In the genomic region with DNA sequence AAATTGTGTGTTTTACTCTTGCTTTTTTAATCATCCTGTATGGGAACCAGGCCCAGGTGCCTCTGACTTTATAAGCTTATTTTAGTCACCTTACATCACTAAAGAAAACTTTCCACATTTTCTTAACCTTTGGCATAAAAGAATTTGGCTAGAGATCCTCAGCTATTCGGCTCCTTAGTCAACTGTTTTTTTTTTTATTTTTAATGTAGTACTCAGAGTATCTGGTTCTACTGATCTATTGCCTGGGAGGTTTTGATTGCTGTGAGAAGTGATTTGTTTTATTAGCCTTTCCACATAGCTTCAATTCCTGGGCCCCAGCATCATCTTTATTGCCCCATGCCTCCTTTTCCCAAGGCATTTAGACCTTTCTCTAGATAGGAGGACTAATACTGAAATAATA, we compare ENCODE assay signal across 19 cellular contexts.
DNase-seq lines count a peak whose midpoint lies in the region; ATAC-seq and TF ChIP-seq lines count a peak whose summit lies in the region.
"Had no signal": no experiment of that assay in that cellular context is flagged by ENCODE, and none has a peak within 500 bp of the region (broad histone marks: within the 10 kb centered on the region; RNA-seq: fewer than 3 reads in every experiment).

No MANE protein-coding gene starts in this region.

- DNase-seq in AG09319 (ENCODE audit: extremely low read depth, low read depth) (peak; percentile 59), PC-9 (peak in 1 of 2 experiments; percentile 76), fibroblast of gingiva (ENCODE audit: low read depth) (peak; percentile 77), osteocyte (ENCODE audit: extremely low spot score, unreplicated experiment) (no peak), T-helper 17 cell (no peak), erythroblast (lab: John Stamatoyannopoulos, UW) (no peak), NCI-H2171 treated with DMSO at 0.1 percent for 48 hours (lab: John Stamatoyannopoulos, UW) (no peak)
- DNase-seq: activated CD4-positive, alpha-beta T cell treated with anti-CD3 and anti-CD28 coated beads for 36 hours; activated naive CD4-positive, alpha-beta T cell; DMS 273 treated with DMSO at 0.1 percent for 48 hours; effector CD8-positive, alpha-beta T cell; lower lobe of right lung; natural killer cell; NCI-H187; SJCRH30; T1000 had no signal

- TF ChIP-seq POLR2A in erythroblast (IDR thresholded peaks at IDR 0.05; ENCODE audit: low read length): no peak

- CTCF ChIA-PET in PC-9 (lab: Charles Lee): no interaction called here

- H3K4me3 Mint-ChIP-seq in osteocyte (ENCODE audit: unreplicated experiment) (no peak overlapping the region), T-helper 17 cell (no peak overlapping the region)
- H3K4me3 Mint-ChIP-seq: activated CD4-positive, alpha-beta T cell treated with anti-CD3 and anti-CD28 coated beads for 36 hours; natural killer cell had no signal

- H3K36me3 Mint-ChIP-seq in osteocyte (ENCODE audit: unreplicated experiment) (peaks cover 40% of the 10 kb centered on the region), T-helper 17 cell (ENCODE audit: low read depth) (peaks cover 8% of the 10 kb centered on the region)
- H3K36me3 Mint-ChIP-seq: natural killer cell had no signal

- 0 out of 2 replicates have a peak, but pooled peaks cover 7% of the 10 kb centered on the region for H3K4me1 ChIP-seq in PC-9 (replicated peaks; ENCODE audit: insufficient read depth)
- H3K4me1 ChIP-seq: BLaER1 treated with 17β-estradiol and CSF1 and Interleukin-3, amounts not matched to agents 10 nM and 100 nM; HAP-1; lower lobe of right lung; SJCRH30 had no signal

- peaks cover 56% of the 10 kb centered on the region for H3K4me1 Mint-ChIP-seq in osteocyte (ENCODE audit: unreplicated experiment)
- peaks cover 2% of the 10 kb centered on the region for H3K4me1 Mint-ChIP-seq in T-helper 17 cell
- H3K4me1 Mint-ChIP-seq: activated CD4-positive, alpha-beta T cell treated with anti-CD3 and anti-CD28 coated beads for 36 hours; natural killer cell had no signal

- intact Hi-C loops in PC-9 (cut with micrococcal nuclease; ENCODE audit: unreplicated experiment): no loop called here

- TF ChIP-seq CTCF in AG09319 (IDR thresholded peaks at IDR 0.05; ENCODE audit: low read depth, low read length) (no peak), PC-9 (conservative IDR thresholded peaks at IDR 0.05) (no peak), osteocyte (IDR thresholded peaks at IDR 0.05) (no peak)

- H3K27ac ChIP-seq in PC-9: peak overlapping the region; percentile 50
- H3K27ac ChIP-seq: BLaER1 treated with 17β-estradiol and CSF1 and Interleukin-3, amounts not matched to agents 10 nM and 100 nM; lower lobe of right lung; SJCRH30 had no signal

- H3K79me2 ChIP-seq in PC-9 (ENCODE audit: low read depth): no peaks in the 10 kb centered on the region

- H2AFZ ChIP-seq in PC-9: no peak overlapping the region

- H3K27ac Mint-ChIP-seq in osteocyte (ENCODE audit: unreplicated experiment) (peak overlapping the region; percentile 73), T-helper 17 cell (no peak overlapping the region)
- H3K27ac Mint-ChIP-seq: activated CD4-positive, alpha-beta T cell treated with anti-CD3 and anti-CD28 coated beads for 36 hours; natural killer cell had no signal

- no peaks in the 10 kb centered on the region for H3K27me3 ChIP-seq in PC-9 (ENCODE audit: insufficient read depth, low read depth)
- H3K27me3 ChIP-seq: BLaER1 treated with 17β-estradiol and CSF1 and Interleukin-3, amounts not matched to agents 10 nM and 100 nM; SJCRH30 had no signal

- H3K36me3 ChIP-seq in PC-9 (ENCODE audit: low read depth): no peaks in the 10 kb centered on the region
- H3K36me3 ChIP-seq: HAP-1 had no signal

- 0 out of 2 replicates have a peak, but pooled peaks cover 3% of the 10 kb centered on the region for H3F3A ChIP-seq in PC-9 (ENCODE audit: insufficient read depth, low read depth)

- H3K4me2 ChIP-seq in PC-9: no peak overlapping the region
- H3K4me2 ChIP-seq: BLaER1 treated with 17β-estradiol and CSF1 and Interleukin-3, amounts not matched to agents 10 nM and 100 nM had no signal

- no peak for ATAC-seq in HG03378 (IDR thresholded peaks at IDR 0.05; ENCODE audit: unreplicated experiment)
- ATAC-seq in T-helper 17 cell: no peak
- ATAC-seq: activated CD4-positive, alpha-beta T cell treated with anti-CD3 and anti-CD28 coated beads for 36 hours; natural killer cell had no signal

- H3K9me3 Mint-ChIP-seq in osteocyte (ENCODE audit: unreplicated experiment): no peaks in the 10 kb centered on the region
- H3K9me3 Mint-ChIP-seq: natural killer cell had no signal

- no peaks in the 10 kb centered on the region for H3K9me3 ChIP-seq in PC-9 (ENCODE audit: insufficient read depth, low read depth)
- no peaks in the 10 kb centered on the region for H3K9me3 ChIP-seq in T-helper 17 cell (ENCODE audit: control insufficient read depth, low read length, poor library complexity, severe bottlenecking)
- H3K9me3 ChIP-seq: BLaER1 treated with 17β-estradiol and CSF1 and Interleukin-3, amounts not matched to agents 10 nM and 100 nM; HAP-1; lower lobe of right lung; SJCRH30 had no signal

- no peaks in the 10 kb centered on the region for H3K27me3 Mint-ChIP-seq in osteocyte (ENCODE audit: unreplicated experiment)
- H3K27me3 Mint-ChIP-seq in T-helper 17 cell: peaks cover 23% of the 10 kb centered on the region
- H3K27me3 Mint-ChIP-seq: activated CD4-positive, alpha-beta T cell treated with anti-CD3 and anti-CD28 coated beads for 36 hours had no signal

- H3K4me3 ChIP-seq in PC-9: no peak overlapping the region
- H3K4me3 ChIP-seq: BLaER1 treated with 17β-estradiol and CSF1 and Interleukin-3, amounts not matched to agents 10 nM and 100 nM; HAP-1; lower lobe of right lung; SJCRH30 had no signal

- no TSS peak for BruUV-seq in PC-9 (replicated peaks; lab: Mats Ljungman, UMichigan)

- no peaks in the 10 kb centered on the region for H4K20me1 ChIP-seq in PC-9 (ENCODE audit: insufficient read depth)
- H4K20me1 ChIP-seq: BLaER1 treated with 17β-estradiol and CSF1 and Interleukin-3, amounts not matched to agents 10 nM and 100 nM had no signal

- POLR2A ChIA-PET in PC-9 (lab: Charles Lee; ENCODE audit: unreplicated experiment): no interaction called here

- no peaks in the 10 kb centered on the region for H3K9me2 ChIP-seq in PC-9 (ENCODE audit: insufficient read depth)

Comparison
In these comparisons a context has a peak if more than half of its experiments do, and no peak if none do; other contexts are left out.
1. DNase-seq: peak in AG09319 (single experiment) and fibroblast of gingiva (single experiment); none in osteocyte (single experiment), T-helper 17 cell (0 of 3), erythroblast (0 of 2) and NCI-H2171 treated with DMSO at 0.1 percent for 48 hours (single experiment).